8 cellular contexts compared by ENCODE assay signal in genomic region chr5:180070726-180071417, GRCh38. TPM values are rescaled to one million over a fixed set of nuclear protein-coding genes. Genes with fewer than 3 reads are reported as not detected.
DNase-seq lines count a peak whose midpoint lies in the region; ATAC-seq and TF ChIP-seq lines count a peak whose summit lies in the region.

No MANE protein-coding gene starts in this region.

- H3K27me3 ChIP-seq in SJCRH30 (no peaks in the 10 kb centered on the region), skeletal muscle tissue (ENCODE audit: control insufficient read depth in 3 of 3, insufficient read depth in 3 of 3, low read length in 3 of 3) (no peaks in the 10 kb centered on the region)

- H3K27ac ChIP-seq in SJCRH30 (peak overlapping the region; percentile 22; the same call in 1 of the 2 replicates), skeletal muscle tissue (ENCODE audit: low read depth, low read length) (peak overlapping the region; percentile 77)

- peaks cover 8% of the 10 kb centered on the region for H3K4me1 Mint-ChIP-seq in Calu3 (ENCODE audit: low read depth, unreplicated experiment)

- H3K4me1 ChIP-seq in SJCRH30 (peaks cover 11% of the 10 kb centered on the region; the same call in 1 of the 2 replicates), skeletal muscle tissue (ENCODE audit: control insufficient read depth in 3 of 3, insufficient read depth in 3 of 3, low read length in 3 of 3) (peaks cover 14 to 18% (median 15%) of the 10 kb centered on the region in 3 donors)

- no peaks in the 10 kb centered on the region for H3K36me3 ChIP-seq in SJCRH30
- no peaks in the 10 kb centered on the region for H3K36me3 ChIP-seq in skeletal muscle tissue (ENCODE audit: control insufficient read depth in 3 of 3, insufficient read depth in 3 of 3, low read length in 3 of 3)

- peaks cover 30% of the 10 kb centered on the region for H3K27me3 Mint-ChIP-seq in Calu3 (ENCODE audit: unreplicated experiment)

- peak overlapping the region; percentile 86 to 91 (median 88) for H3K9ac ChIP-seq in skeletal muscle tissue (ENCODE audit: low read depth in 1 of 3, low read length in 3 of 3)

- peak; percentile 31 for ATAC-seq in HG02759 (IDR thresholded peaks at IDR 0.05; ENCODE audit: unreplicated experiment)
- ATAC-seq in HG02623 (IDR thresholded peaks at IDR 0.05; ENCODE audit: unreplicated experiment), result no peak

- no peak overlapping the region for H3K27ac Mint-ChIP-seq in Calu3 (ENCODE audit: unreplicated experiment)

- H3K36me3 Mint-ChIP-seq in Calu3 (ENCODE audit: insufficient read depth, unreplicated experiment), result peaks cover 28% of the 10 kb centered on the region

- TSS peak; percentile 37 for BruUV-seq in Calu3 (replicated peaks; lab: Mats Ljungman, UMichigan)

- CTCF ChIA-PET in Calu3 (lab: Charles Lee), result interaction anchor here (0.7 kb wide), 2 partner anchors 292 to 512 kb away, joined by 7 to 8 read pairs; no protein-coding TSS in a partner anchor

- H3K4me3 ChIP-seq in SJCRH30 (peak overlapping the region; percentile 95), skeletal muscle tissue (ENCODE audit: low read length in 3 of 3) (peak overlapping the region; percentile 80 to 89 (median 87))

- H3K9me3 Mint-ChIP-seq in Calu3 (ENCODE audit: low read depth, unreplicated experiment), result peaks cover 7% of the 10 kb centered on the region

- DNase-seq in Calu3 (peak; percentile 41), SJCRH30 (peak; percentile 37 to 54), cerebellar nuclear complex (lab: John Stamatoyannopoulos, UW) (peak; percentile 17 to 32), islet precursor cell (peak; percentile 72)
- DNase-seq in activated CD4-positive, CD25-positive, alpha-beta regulatory T cell (lab: John Stamatoyannopoulos, UW), result no peak

- H3K4me3 Mint-ChIP-seq in Calu3 (ENCODE audit: low read depth, unreplicated experiment), result peak overlapping the region; percentile 70

- no peak for TF ChIP-seq CTCF in Calu3 (IDR thresholded peaks at IDR 0.05; ENCODE audit: unreplicated experiment)

- H3K9me3 ChIP-seq in SJCRH30 (replicated peaks), result peaks cover 6% of the 10 kb centered on the region
- H3K9me3 ChIP-seq in skeletal muscle tissue (ENCODE audit: control insufficient read depth in 3 of 3, low read length in 3 of 3), result no peaks in the 10 kb centered on the region

- intact Hi-C loops in Calu3 (cut with micrococcal nuclease; ENCODE audit: unreplicated experiment), result no loop called here

RNA-seq across cellular contexts. Expression of gene RNF130, which starts 0.7 kb away (rescaled TPM):
- total RNA-seq in Calu3 (2022) (27.0 and 34.0 TPM in 2 replicates), skeletal muscle tissue (19.8 TPM)
- 34.5 and 34.9 TPM in 2 replicates for total RNA-seq in SJCRH30 (2014; rRNA removed; shearing (Covaris generic))

Comparison
In these comparisons a context has a peak if more than half of its experiments do, and no peak if none do; other contexts are left out.
1. DNase-seq: peak in Calu3 (single experiment), SJCRH30 (2 of 2), cerebellar nuclear complex (2 of 2) and islet precursor cell (single experiment); none in activated CD4-positive, CD25-positive, alpha-beta regulatory T cell (0 of 4).